In the genomic region with DNA sequence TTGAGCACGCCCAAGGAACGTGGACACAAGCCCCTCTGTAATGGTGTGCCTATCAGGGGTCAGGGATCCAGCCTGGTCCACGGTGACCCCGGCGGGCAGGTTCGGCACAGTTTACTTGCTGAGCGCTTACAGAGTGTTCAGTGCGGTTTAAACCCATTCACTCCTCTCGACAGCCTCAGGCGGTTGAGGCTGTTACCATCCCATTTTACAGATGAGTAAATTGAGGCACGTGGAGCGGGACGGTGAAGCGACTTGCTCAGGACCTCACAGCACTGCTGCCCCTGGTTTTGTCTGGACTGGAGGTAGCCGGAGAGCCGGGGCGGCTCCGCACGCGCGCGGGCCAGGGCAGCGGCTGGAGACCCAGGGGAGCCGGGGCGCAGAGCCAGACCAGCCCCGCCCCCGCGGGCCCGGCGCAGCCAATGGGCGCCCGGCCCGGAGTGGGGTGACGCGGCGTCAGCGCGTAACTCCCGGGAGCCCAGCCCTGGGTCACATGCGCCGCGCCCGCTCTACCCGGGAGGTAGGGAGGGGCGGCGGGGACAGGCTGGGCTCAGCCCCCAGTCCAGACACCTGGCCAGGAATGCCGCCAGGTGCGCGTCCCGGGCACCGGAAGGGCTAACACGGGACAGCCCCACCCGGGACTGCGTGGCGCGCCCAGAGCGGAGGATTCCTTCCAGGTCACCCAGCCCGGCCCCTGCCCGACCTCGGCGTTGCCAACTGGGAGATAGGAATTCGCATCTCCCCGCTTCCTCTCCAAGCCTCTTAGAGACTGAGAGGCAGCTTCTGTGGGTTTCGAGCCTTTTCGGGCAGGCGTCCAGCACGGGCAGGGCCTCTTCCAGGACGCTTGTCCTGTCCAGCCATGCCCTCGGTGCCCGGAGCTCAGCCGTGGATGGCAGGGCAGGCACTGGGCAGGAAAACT, we compare ENCODE assay signal across 8 cellular contexts. TPM values are rescaled to one million over a fixed set of nuclear protein-coding genes. Genes with fewer than 3 reads are reported as not detected.
DNase-seq lines count a peak whose midpoint lies in the region; ATAC-seq and TF ChIP-seq lines count a peak whose summit lies in the region.

No MANE protein-coding gene starts in this region.

- POLR2A ChIA-PET in CD8-positive, alpha-beta memory T cell (lab: Charles Lee): interaction anchor here (0.5 to 1.1 kb wide), 2 partner anchors 9 to 14 kb away, joined by 3 to 6 read pairs; no protein-coding TSS in a partner anchor
- POLR2A ChIA-PET in PC-3 (lab: Charles Lee; ENCODE audit: unreplicated experiment): no interaction called here

- no peaks in the 10 kb centered on the region for H3K27me3 ChIP-seq in CD8-positive, alpha-beta memory T cell (ENCODE audit: insufficient read depth, low read length, poor library complexity, severe bottlenecking)
- H3K27me3 ChIP-seq in PC-3 (ENCODE audit: low read length) (no peaks in the 10 kb centered on the region), esophagus squamous epithelium (no peaks in the 10 kb centered on the region)

- peak overlapping the region; percentile 97 for H3K27ac ChIP-seq in CD8-positive, alpha-beta memory T cell (ENCODE audit: low read depth, low read length)
- H3K27ac ChIP-seq in PC-3 (ENCODE audit: low read length): peak overlapping the region; percentile 97
- H3K27ac ChIP-seq in esophagus squamous epithelium: peak overlapping the region; percentile 97 to 100 (median 98)

- peaks cover 0 to 3% (median 0%) of the 10 kb centered on the region in 5 donors for H3K9me3 Mint-ChIP-seq in CD8-positive, alpha-beta memory T cell
- H3K9me3 Mint-ChIP-seq in activated T-helper 1 cell treated with anti-CD3 and anti-CD28 coated beads, Interleukin-12 subunit alpha, Interleukin-12 subunit beta, Interleukin-2, Interleukin-4 antibody, amounts not matched to agents 30 ng/mL and 10 ng/mL and 1 ng/mL, durations not matched to agents 14 hours and 24 hours and 36 hours: no peaks in the 10 kb centered on the region

- peaks cover 0 to 2% (median 0%) of the 10 kb centered on the region in 3 donors for H3K36me3 Mint-ChIP-seq in CD8-positive, alpha-beta memory T cell
- H3K36me3 Mint-ChIP-seq in activated T-helper 1 cell treated with anti-CD3 and anti-CD28 coated beads, Interleukin-12 subunit alpha, Interleukin-12 subunit beta, Interleukin-2, Interleukin-4 antibody, amounts not matched to agents 30 ng/mL and 10 ng/mL and 1 ng/mL, durations not matched to agents 14 hours and 24 hours and 36 hours (ENCODE audit: low read depth): peaks cover 5% of the 10 kb centered on the region

- peak; percentile 55 for ATAC-seq in PC-3

- no peaks in the 10 kb centered on the region for H3K9me2 ChIP-seq in PC-3 (replicated peaks; ENCODE audit: low read length)

- peak overlapping the region; percentile 69 to 88 (median 74) for H3K4me3 Mint-ChIP-seq in CD8-positive, alpha-beta memory T cell
- peak overlapping the region; percentile 93 for H3K4me3 Mint-ChIP-seq in activated T-helper 1 cell treated with anti-CD3 and anti-CD28 coated beads, Interleukin-12 subunit alpha, Interleukin-12 subunit beta, Interleukin-2, Interleukin-4 antibody, amounts not matched to agents 30 ng/mL and 10 ng/mL and 1 ng/mL, durations not matched to agents 14 hours and 24 hours and 36 hours

- TF ChIP-seq CTCF in GM20000 (IDR thresholded peaks at IDR 0.05; ENCODE audit: extremely low read depth, missing control alignments) (no peak), PC-3 (conservative IDR thresholded peaks at IDR 0.05; ENCODE audit: low read depth, low read length) (no peak), esophagus squamous epithelium (IDR thresholded peaks at IDR 0.05) (peak in 1 of 6 experiments; percentile 6)

- H4K20me1 ChIP-seq in PC-3 (ENCODE audit: low read length): no peaks in the 10 kb centered on the region

- H3K79me2 ChIP-seq in PC-3 (ENCODE audit: low read length): peaks cover 33% of the 10 kb centered on the region

- H3K4me2 ChIP-seq in PC-3 (ENCODE audit: low read length): peak overlapping the region; percentile 80

- peak; percentile 75 to 81 (median 78) for DNase-seq in CD8-positive, alpha-beta memory T cell
- DNase-seq in GM20000 (ENCODE audit: low spot score) (peak; percentile 97), HUDEP-2 (lab: John Stamatoyannopoulos, UW; ENCODE audit: unreplicated experiment in 76 of 76) (peak in 72 of 76 experiments; percentile 23 to 90 (median 77)), PC-3 (peak; percentile 98), esophagus squamous epithelium (lab: John Stamatoyannopoulos, UW) (peak; percentile 41), myocyte (ENCODE audit: low read depth) (peak; percentile 98)
- DNase-seq in activated T-helper 1 cell treated with anti-CD3 and anti-CD28 coated beads, Interleukin-12 subunit alpha, Interleukin-12 subunit beta, Interleukin-2, Interleukin-4 antibody, amounts not matched to agents 30 ng/mL and 10 ng/mL and 1 ng/mL, durations not matched to agents 14 hours and 24 hours and 36 hours (ENCODE audit: low spot score): peak; percentile 83
- peak; percentile 69 to 70 for DNase-seq in stimulated activated CD8-positive, alpha-beta memory T cell treated with anti-CD3 and anti-CD28 coated beads, Interleukin-7, amount 100 ng/mL, for 48 hours (ENCODE audit: extremely low read depth in 1 of 2, low read depth in 1 of 2)

- peaks cover 0 to 7% of the 10 kb centered on the region in 2 donors for H3K27me3 Mint-ChIP-seq in CD8-positive, alpha-beta memory T cell
- no peaks in the 10 kb centered on the region for H3K27me3 Mint-ChIP-seq in activated T-helper 1 cell treated with anti-CD3 and anti-CD28 coated beads, Interleukin-12 subunit alpha, Interleukin-12 subunit beta, Interleukin-2, Interleukin-4 antibody, amounts not matched to agents 30 ng/mL and 10 ng/mL and 1 ng/mL, durations not matched to agents 14 hours and 24 hours and 36 hours (ENCODE audit: insufficient read depth)

- peaks cover 6% of the 10 kb centered on the region for H3F3A ChIP-seq in PC-3 (ENCODE audit: low read length, unreplicated experiment)

- CTCF ChIA-PET in CD8-positive, alpha-beta memory T cell (lab: Charles Lee): interaction anchor here (1.2 to 1.7 kb wide), 2 partner anchors 10 to 35 kb away, joined by 5 to 8 read pairs; no protein-coding TSS in a partner anchor
- CTCF ChIA-PET in PC-3 (lab: Charles Lee): interaction anchor here (0.6 kb wide), 2 partner anchors 22 to 29 kb away, joined by 4 to 5 read pairs; no protein-coding TSS in a partner anchor

- peak overlapping the region; percentile 75 for H3K4me3 ChIP-seq in CD8-positive, alpha-beta memory T cell (ENCODE audit: low read length)
- H3K4me3 ChIP-seq in PC-3 (ENCODE audit: low read length) (peak overlapping the region; percentile 60), esophagus squamous epithelium (peak overlapping the region; percentile 30 to 74 (median 50))

- peak overlapping the region; percentile 93 for H3K9ac ChIP-seq in PC-3 (ENCODE audit: low read length)

- intact Hi-C loops in PC-3 (cut with micrococcal nuclease): no loop called here
- intact Hi-C loops in activated T-helper 1 cell treated with anti-CD3 and anti-CD28 coated beads, Interleukin-12 subunit alpha, Interleukin-12 subunit beta, Interleukin-2, Interleukin-4 antibody, amounts not matched to agents 30 ng/mL and 10 ng/mL and 1 ng/mL, durations not matched to agents 14 hours and 24 hours and 36 hours (cut with micrococcal nuclease): loop anchor here (1.0 to 5.0 kb wide), 3 partner anchors 9 to 533 kb away; partner anchors contain the start of gene ALKBH5
- intact Hi-C loops in esophagus squamous epithelium (cut with DNase I): no loop called here

- H3K4me1 ChIP-seq in CD8-positive, alpha-beta memory T cell (ENCODE audit: insufficient read depth, low read length): peaks cover 48% of the 10 kb centered on the region
- H3K4me1 ChIP-seq in PC-3 (ENCODE audit: insufficient read depth, low read length) (peaks cover 52% of the 10 kb centered on the region), esophagus squamous epithelium (peaks cover 61 to 96% (median 71%) of the 10 kb centered on the region in 3 donors)

- WGBS in esophagus squamous epithelium, 2 donors: 0 to 4% methylated on average over 1 to 22 of the region's 71 CpGs

- no peaks in the 10 kb centered on the region for H3K9me3 ChIP-seq in CD8-positive, alpha-beta memory T cell (ENCODE audit: low read length)
- H3K9me3 ChIP-seq in PC-3 (ENCODE audit: low read length): no peaks in the 10 kb centered on the region
- H3K9me3 ChIP-seq in esophagus squamous epithelium: no peaks in the 10 kb centered on the region

- TF ChIP-seq POLR2A in esophagus squamous epithelium (IDR thresholded peaks at IDR 0.05): peak in 3 of 4 donors; percentile 60 to 91 (median 86)

- H3K27ac Mint-ChIP-seq in CD8-positive, alpha-beta memory T cell: peak overlapping the region; percentile 53 to 99 (median 92)
- peak overlapping the region; percentile 93 for H3K27ac Mint-ChIP-seq in activated T-helper 1 cell treated with anti-CD3 and anti-CD28 coated beads, Interleukin-12 subunit alpha, Interleukin-12 subunit beta, Interleukin-2, Interleukin-4 antibody, amounts not matched to agents 30 ng/mL and 10 ng/mL and 1 ng/mL, durations not matched to agents 14 hours and 24 hours and 36 hours

- H2AFZ ChIP-seq in PC-3 (ENCODE audit: low read length): peak overlapping the region; percentile 65

- no peaks in the 10 kb centered on the region for H3K36me3 ChIP-seq in CD8-positive, alpha-beta memory T cell (ENCODE audit: insufficient read depth, low read length)
- H3K36me3 ChIP-seq in PC-3 (ENCODE audit: low read depth, low read length) (no peaks in the 10 kb centered on the region), esophagus squamous epithelium (no peaks in the 10 kb centered on the region)

- peaks cover 33 to 49% (median 35%) of the 10 kb centered on the region in 3 donors for H3K4me1 Mint-ChIP-seq in CD8-positive, alpha-beta memory T cell
- H3K4me1 Mint-ChIP-seq in activated T-helper 1 cell treated with anti-CD3 and anti-CD28 coated beads, Interleukin-12 subunit alpha, Interleukin-12 subunit beta, Interleukin-2, Interleukin-4 antibody, amounts not matched to agents 30 ng/mL and 10 ng/mL and 1 ng/mL, durations not matched to agents 14 hours and 24 hours and 36 hours (ENCODE audit: low read depth): peaks cover 49% of the 10 kb centered on the region

- BruUV-seq in PC-3 (replicated peaks; lab: Mats Ljungman, UMichigan): TSS peak; percentile 51

RNA-seq across cellular contexts. Expression of gene SREBF1, which starts 3.3 kb away (rescaled TPM):
- 10 to 100 TPM; 27.2 to 29.6 TPM for total RNA-seq in CD8-positive, alpha-beta memory T cell
- polyA plus RNA-seq in CD8-positive, alpha-beta memory T cell: 16.4 TPM
- total RNA-seq in PC-3 (2014; rRNA removed) (167 and 194 TPM in 2 replicates), esophagus squamous epithelium (100 to 1,000 TPM in 2 of 4 donors, 10 to 100 TPM in 2; 55.0 to 137 (median 108) TPM), myocyte (153 and 348 TPM in 2 replicates)
- total RNA-seq in activated T-helper 1 cell treated with anti-CD3 and anti-CD28 coated beads, Interleukin-12 subunit alpha, Interleukin-12 subunit beta, Interleukin-2, Interleukin-4 antibody, amounts not matched to agents 30 ng/mL and 10 ng/mL and 1 ng/mL, durations not matched to agents 14 hours and 24 hours and 36 hours: 167 and 172 TPM in 2 replicates
- polyA plus RNA-seq in myocyte (2012): 82.8 TPM

Comparison
In these comparisons a context has a peak if more than half of its experiments do, and no peak if none do; other contexts are left out.
1. Peak in every context shown above with its lines: DNase-seq, ATAC-seq, H3K4me3 ChIP-seq and H3K27ac ChIP-seq.
2. DNase-seq: peak in every context shown above with its lines; median percentile 98 in PC-3; 98 in myocyte; 97 in GM20000; 83 in activated T-helper 1 cell treated with anti-CD3 and anti-CD28 coated beads, Interleukin-12 subunit alpha, Interleukin-12 subunit beta, Interleukin-2, Interleukin-4 antibody, amounts not matched to agents 30 ng/mL and 10 ng/mL and 1 ng/mL, durations not matched to agents 14 hours and 24 hours and 36 hours; 78 in CD8-positive, alpha-beta memory T cell; 77 in HUDEP-2; 70 in stimulated activated CD8-positive, alpha-beta memory T cell treated with anti-CD3 and anti-CD28 coated beads, Interleukin-7, amount 100 ng/mL, for 48 hours; 41 in esophagus squamous epithelium.